ENCODE assay signal across 23 cellular contexts in genomic region chr3:8220291-8220690, GRCh38.
DNase-seq lines count a peak whose midpoint lies in the region; FAIRE-seq and TF ChIP-seq lines count a peak whose summit lies in the region.
"Had no signal": no experiment of that assay in that cellular context is flagged by ENCODE, and none has a peak within 500 bp of the region (broad histone marks: within the 10 kb centered on the region; RNA-seq: fewer than 3 reads in every experiment).

No MANE protein-coding gene starts in this region.

- H3K36me3 ChIP-seq in GM23248 (ENCODE audit: low read depth) (no peaks in the 10 kb centered on the region), bronchial epithelial cell (ENCODE audit: control insufficient read depth, insufficient read depth, low read length) (no peaks in the 10 kb centered on the region), Peyer's patch (no peaks in the 10 kb centered on the region), mesenchymal stem cell (ENCODE audit: control insufficient read depth in 1 of 2, insufficient read depth in 2 of 2, low read depth in 1 of 2, low read length in 2 of 2) (peaks cover 0 to 3% of the 10 kb centered on the region in 2 experiments)
- H3K36me3 ChIP-seq in CD8-positive, alpha-beta memory T cell (ENCODE audit: insufficient read depth, low read length), result no peaks in the 10 kb centered on the region
- H3K36me3 ChIP-seq: HAP-1 had no signal

- H3K27ac Mint-ChIP-seq in CD8-positive, alpha-beta memory T cell, result no peak overlapping the region
- H3K27ac Mint-ChIP-seq: CD4-positive, CD25-positive, alpha-beta regulatory T cell had no signal

- no peaks in the 10 kb centered on the region for H3K79me2 ChIP-seq in GM23248 (ENCODE audit: insufficient read depth)

- H3K27me3 Mint-ChIP-seq in CD8-positive, alpha-beta memory T cell, result peaks cover 3 to 5% of the 10 kb centered on the region in 2 donors
- H3K27me3 Mint-ChIP-seq: CD4-positive, CD25-positive, alpha-beta regulatory T cell had no signal

- H3K4me2 ChIP-seq in GM23248 (ENCODE audit: unreplicated experiment) (no peak overlapping the region), mesenchymal stem cell (ENCODE audit: low read length, poor library complexity, severe bottlenecking) (no peak overlapping the region)
- H3K4me2 ChIP-seq: A549, KMS-11, SK-N-SH had no signal

- in situ Hi-C loops in GM23248 (cut with MboI), result no loop called here

- TF ChIP-seq POLR2A in Peyer's patch (IDR thresholded peaks at IDR 0.05), result no peak

- no peak overlapping the region for H2BK5ac ChIP-seq in mesenchymal stem cell (ENCODE audit: low read depth, low read length, poor library complexity, severe bottlenecking)

- H2AK5ac ChIP-seq in mesenchymal stem cell (ENCODE audit: low read length, severe bottlenecking), result no peak overlapping the region

- H2BK12ac ChIP-seq in mesenchymal stem cell (ENCODE audit: low read length in 2 of 2), result no peak overlapping the region

- no peaks in the 10 kb centered on the region for H3K4me1 Mint-ChIP-seq in CD8-positive, alpha-beta memory T cell
- H3K4me1 Mint-ChIP-seq: CD4-positive, CD25-positive, alpha-beta regulatory T cell had no signal

- H3K9me2 ChIP-seq in GM23248 (ENCODE audit: insufficient read depth), result no peaks in the 10 kb centered on the region
- H3K9me2 ChIP-seq: SK-N-SH had no signal

- H4K8ac ChIP-seq in mesenchymal stem cell (ENCODE audit: low read length), result no peak overlapping the region

- DNase-seq in GM23248, result peak; percentile 26
- DNase-seq in RCC 7860 (ENCODE audit: low spot score), result no peak
- DNase-seq in bronchial epithelial cell (ENCODE audit: low read depth), result peak; percentile 82
- DNase-seq in iris pigment epithelial cell (ENCODE audit: low read depth), result peak; percentile 6
- DNase-seq in Peyer's patch, result no peak
- no peak for DNase-seq in NCI-H510A (lab: John Stamatoyannopoulos, UW)
- DNase-seq in mesenchymal stem cell, result no peak
- no peak for DNase-seq in CD8-positive, alpha-beta memory T cell
- DNase-seq: CD4-positive, CD25-positive, alpha-beta regulatory T cell; COR-L47; DND-41; NCI-H1105; NCI-H146; NCI-H2029; NCI-H2227 treated with DMSO at 0.1 percent for 48 hours; NCI-H510A treated with DMSO at 0.1 percent for 48 hours; NCI-H82; SHP77; SK-N-SH had no signal

- no peak overlapping the region for H3K4me3 ChIP-seq in GM23248
- H3K4me3 ChIP-seq in bronchial epithelial cell (ENCODE audit: low read depth, low read length), result no peak overlapping the region
- H3K4me3 ChIP-seq in Peyer's patch, result no peak overlapping the region
- no peak overlapping the region for H3K4me3 ChIP-seq in mesenchymal stem cell (ENCODE audit: insufficient read depth in 1 of 2, low read depth in 1 of 2, low read length in 2 of 2)
- no peak overlapping the region for H3K4me3 ChIP-seq in CD8-positive, alpha-beta memory T cell (ENCODE audit: low read length)
- H3K4me3 ChIP-seq: A549, HAP-1 had no signal

- no peak overlapping the region for H3K23ac ChIP-seq in mesenchymal stem cell (ENCODE audit: low read length in 2 of 2)

- no peak overlapping the region for H3K14ac ChIP-seq in mesenchymal stem cell (ENCODE audit: low read length in 2 of 2)

- no peaks in the 10 kb centered on the region for H3F3A ChIP-seq in GM23248 (ENCODE audit: insufficient read depth)

- H3K9me3 Mint-ChIP-seq in CD8-positive, alpha-beta memory T cell, result peaks cover 0 to 5% (median 0%) of the 10 kb centered on the region in 5 donors
- H3K9me3 Mint-ChIP-seq: CD4-positive, CD25-positive, alpha-beta regulatory T cell had no signal

- no peaks in the 10 kb centered on the region for H3K4me1 ChIP-seq in GM23248 (ENCODE audit: insufficient read depth)
- H3K4me1 ChIP-seq in Peyer's patch, result no peaks in the 10 kb centered on the region
- peaks cover 2% of the 10 kb centered on the region for H3K4me1 ChIP-seq in mesenchymal stem cell (ENCODE audit: control insufficient read depth, insufficient read depth, low read depth, low read length)
- H3K4me1 ChIP-seq in CD8-positive, alpha-beta memory T cell (ENCODE audit: insufficient read depth, low read length), result no peaks in the 10 kb centered on the region
- H3K4me1 ChIP-seq: A549, HAP-1 had no signal

- no peak overlapping the region for H3K18ac ChIP-seq in mesenchymal stem cell (ENCODE audit: low read depth in 1 of 2, low read length in 2 of 2)

- no peak overlapping the region for H2BK120ac ChIP-seq in mesenchymal stem cell (ENCODE audit: low read depth, low read length)

- H3K27ac ChIP-seq in GM23248 (no peak overlapping the region), Peyer's patch (no peak overlapping the region), mesenchymal stem cell (ENCODE audit: low read length, poor library complexity, severe bottlenecking) (no peak overlapping the region)
- H3K27ac ChIP-seq in CD8-positive, alpha-beta memory T cell (ENCODE audit: low read depth, low read length), result no peak overlapping the region
- H3K27ac ChIP-seq: A549, KMS-11 had no signal

- FAIRE-seq in RCC 7860 (lab: Jason Lieb, UNC) (peak; percentile 47), bronchial epithelial cell (lab: Jason Lieb, UNC) (no peak)
- FAIRE-seq: A549, GM12891 had no signal

- H4K91ac ChIP-seq in mesenchymal stem cell (ENCODE audit: low read length), result no peak overlapping the region

- H3K4me3 Mint-ChIP-seq in CD8-positive, alpha-beta memory T cell, result no peak overlapping the region
- H3K4me3 Mint-ChIP-seq: CD4-positive, CD25-positive, alpha-beta regulatory T cell had no signal

- POLR2A ChIA-PET in CD8-positive, alpha-beta memory T cell (lab: Charles Lee), result no interaction called here

- TF ChIP-seq CTCF in bronchial epithelial cell (IDR thresholded peaks at IDR 0.05; ENCODE audit: insufficient read depth, low read length, severe bottlenecking) (no peak), Peyer's patch (IDR thresholded peaks at IDR 0.05) (no peak)

- H4K20me1 ChIP-seq in GM23248 (ENCODE audit: insufficient read depth), result no peaks in the 10 kb centered on the region

- H3K4ac ChIP-seq in mesenchymal stem cell (ENCODE audit: low read depth in 1 of 2, low read length in 2 of 2), result no peak overlapping the region

- no peak overlapping the region for H3K9ac ChIP-seq in GM23248
- H3K9ac ChIP-seq in mesenchymal stem cell (ENCODE audit: low read length), result no peak overlapping the region
- H3K9ac ChIP-seq: KMS-11, SK-N-SH had no signal

- H3K27me3 ChIP-seq in GM23248 (replicated peaks; ENCODE audit: insufficient read depth) (no peaks in the 10 kb centered on the region), bronchial epithelial cell (ENCODE audit: control insufficient read depth, insufficient read depth, low read length) (no peaks in the 10 kb centered on the region), Peyer's patch (no peaks in the 10 kb centered on the region), mesenchymal stem cell (ENCODE audit: control insufficient read depth in 1 of 2, insufficient read depth in 1 of 2, low read length in 2 of 2) (no peaks in the 10 kb centered on the region)
- H3K27me3 ChIP-seq in CD8-positive, alpha-beta memory T cell (ENCODE audit: insufficient read depth, low read length, poor library complexity, severe bottlenecking), result no peaks in the 10 kb centered on the region

- no peaks in the 10 kb centered on the region for H3K79me1 ChIP-seq in mesenchymal stem cell (replicated peaks; ENCODE audit: low read length, poor library complexity, severe bottlenecking)

- no peak overlapping the region for H2AFZ ChIP-seq in GM23248
- no peak overlapping the region for H2AFZ ChIP-seq in mesenchymal stem cell (ENCODE audit: low read depth, low read length)

- no peaks in the 10 kb centered on the region for H3K36me3 Mint-ChIP-seq in CD8-positive, alpha-beta memory T cell
- H3K36me3 Mint-ChIP-seq: CD4-positive, CD25-positive, alpha-beta regulatory T cell had no signal

- H3K9me3 ChIP-seq in GM23248 (ENCODE audit: low read depth), result no peaks in the 10 kb centered on the region
- H3K9me3 ChIP-seq in Peyer's patch, result no peaks in the 10 kb centered on the region
- no peaks in the 10 kb centered on the region for H3K9me3 ChIP-seq in mesenchymal stem cell (ENCODE audit: control insufficient read depth, low read length)
- H3K9me3 ChIP-seq in CD8-positive, alpha-beta memory T cell (ENCODE audit: low read length), result no peaks in the 10 kb centered on the region
- H3K9me3 ChIP-seq: A549, HAP-1, SK-N-SH had no signal

- CTCF ChIA-PET in CD8-positive, alpha-beta memory T cell (lab: Charles Lee), result interaction anchor here (1.5 kb wide), 1 partner anchor 19 kb away, joined by 3 read pairs; no protein-coding TSS in a partner anchor

- H2BK15ac ChIP-seq in mesenchymal stem cell (ENCODE audit: low read depth, poor library complexity, severe bottlenecking), result no peak overlapping the region

Comparison
In these comparisons a context has a peak if more than half of its experiments do, and no peak if none do; other contexts are left out.
1. DNase-seq: peak in GM23248 (single experiment), bronchial epithelial cell (single experiment) and iris pigment epithelial cell (single experiment); none in RCC 7860 (single experiment), Peyer's patch (0 of 3), NCI-H510A (single experiment), mesenchymal stem cell (single experiment) and CD8-positive, alpha-beta memory T cell (0 of 5).